ENCODE assay signal across 13 cellular contexts in the genomic region with DNA sequence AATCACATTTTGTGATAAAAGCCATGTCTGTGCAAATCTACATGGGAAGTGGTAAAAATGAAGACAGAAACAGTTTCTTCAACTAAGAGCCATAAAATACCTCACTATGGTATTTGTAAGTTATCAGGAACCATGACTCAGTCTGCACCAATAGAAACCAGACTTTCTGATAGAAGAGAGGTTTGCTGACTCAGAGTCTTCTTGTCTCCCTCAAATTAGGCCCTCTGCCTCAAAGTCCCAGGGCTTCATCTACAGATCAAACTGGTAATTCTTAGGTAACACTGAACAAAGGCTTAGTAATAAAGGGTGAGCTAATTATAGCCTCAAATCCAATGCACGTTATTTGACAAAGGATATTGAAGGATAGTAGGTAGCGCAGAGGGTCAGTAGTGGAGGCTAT. TPM values are rescaled to one million over a fixed set of nuclear protein-coding genes. Genes with fewer than 3 reads are reported as not detected.
DNase-seq lines count a peak whose midpoint lies in the region; ATAC-seq lines count a peak whose summit lies in the region.
"Had no signal": no experiment of that assay in that cellular context is flagged by ENCODE, and none has a peak within 500 bp of the region (broad histone marks: within the 10 kb centered on the region; RNA-seq: fewer than 3 reads in every experiment).

No MANE protein-coding gene starts in this region.

- no peak overlapping the region for H2BK5ac ChIP-seq in mesenchymal stem cell (ENCODE audit: low read depth, low read length, poor library complexity, severe bottlenecking)

- no peak overlapping the region for H2BK15ac ChIP-seq in mesenchymal stem cell (ENCODE audit: low read depth, poor library complexity, severe bottlenecking)

- no peak overlapping the region for H2AFZ ChIP-seq in mesenchymal stem cell (ENCODE audit: low read depth, low read length)

- no peaks in the 10 kb centered on the region for H3K9me3 ChIP-seq in mesenchymal stem cell (ENCODE audit: control insufficient read depth, low read length)

- DNase-seq in EH (ENCODE audit: low read depth) (peak; percentile 79), astrocyte of the hippocampus (ENCODE audit: low read depth, low spot score) (peak; percentile 63), mesenchymal stem cell (peak; percentile 45), retina (no peak), KG1 (lab: John Stamatoyannopoulos, UW) (no peak), NCI-H510A treated with DMSO at 0.1 percent for 48 hours (lab: John Stamatoyannopoulos, UW) (no peak), NCI-H2196 treated with DMSO at 0.1 percent for 48 hours (lab: John Stamatoyannopoulos, UW; ENCODE audit: unreplicated experiment) (no peak)
- DNase-seq: activated effector memory CD4-positive, alpha-beta T cell treated with anti-CD3 and anti-CD28 coated beads, Interleukin-2, amount 50 U/mL, for 16 hours; DMS79; left cardiac atrium; NCI-H510A; stimulated activated naive B cell treated with anti-CD40 and anti-IgM and Interleukin-4, amounts not matched to agents 10 μg/mL and 1 μg/mL and 100 μg/mL, for 72 hours had no signal

- no peak overlapping the region for H4K8ac ChIP-seq in mesenchymal stem cell (ENCODE audit: low read length)

- no peak overlapping the region for H2BK12ac ChIP-seq in mesenchymal stem cell (ENCODE audit: low read length in 2 of 2)

- ATAC-seq in HG02943 (IDR thresholded peaks at IDR 0.05; ENCODE audit: low read depth, unreplicated experiment) = peak; percentile 32

- peaks cover 1% of the 10 kb centered on the region for H3K4me1 ChIP-seq in mesenchymal stem cell (ENCODE audit: control insufficient read depth, insufficient read depth, low read depth, low read length)

- peaks cover 0 to 11% of the 10 kb centered on the region in 2 experiments for H3K27me3 ChIP-seq in mesenchymal stem cell (ENCODE audit: control insufficient read depth in 1 of 2, insufficient read depth in 1 of 2, low read length in 2 of 2)

- no peak overlapping the region for H3K27ac ChIP-seq in mesenchymal stem cell (ENCODE audit: low read length, poor library complexity, severe bottlenecking)

- no peak overlapping the region for H3K18ac ChIP-seq in mesenchymal stem cell (ENCODE audit: low read depth in 1 of 2, low read length in 2 of 2)

- no peaks in the 10 kb centered on the region for H3K79me1 ChIP-seq in mesenchymal stem cell (replicated peaks; ENCODE audit: low read length, poor library complexity, severe bottlenecking)

- H3K14ac ChIP-seq in mesenchymal stem cell (ENCODE audit: low read length in 2 of 2) = no peak overlapping the region

- WGBS in mesenchymal stem cell = 87% methylated on average over 2 of the region's 2 CpGs

- H4K91ac ChIP-seq in mesenchymal stem cell (ENCODE audit: low read length) = no peak overlapping the region

- no peak overlapping the region for H3K4me2 ChIP-seq in mesenchymal stem cell (ENCODE audit: low read length, poor library complexity, severe bottlenecking)

- no peak overlapping the region for H2BK120ac ChIP-seq in mesenchymal stem cell (ENCODE audit: low read depth, low read length)

- no peak overlapping the region for H3K4ac ChIP-seq in mesenchymal stem cell (ENCODE audit: low read depth in 1 of 2, low read length in 2 of 2)

- H2AK5ac ChIP-seq in mesenchymal stem cell (ENCODE audit: low read length, severe bottlenecking) = no peak overlapping the region

- no peak overlapping the region for H3K4me3 ChIP-seq in mesenchymal stem cell (ENCODE audit: insufficient read depth in 1 of 2, low read depth in 1 of 2, low read length in 2 of 2)

- H3K9ac ChIP-seq in mesenchymal stem cell (ENCODE audit: low read length) = peak overlapping the region; percentile 42

- H3K36me3 ChIP-seq in mesenchymal stem cell (ENCODE audit: control insufficient read depth in 1 of 2, insufficient read depth in 2 of 2, low read depth in 1 of 2, low read length in 2 of 2) = no peaks in the 10 kb centered on the region

- no peak overlapping the region for H3K23ac ChIP-seq in mesenchymal stem cell (ENCODE audit: low read length in 2 of 2)

RNA-seq across cellular contexts. Expression of a gene that starts 30.9 kb away (rescaled TPM):
- polyA plus RNA-seq in mesenchymal stem cell (2013, experiment 1 of 2) = 5.5 TPM
- 5.8 TPM for polyA plus RNA-seq in mesenchymal stem cell (2013, experiment 2 of 2)

Comparison
In these comparisons a context has a peak if more than half of its experiments do, and no peak if none do; other contexts are left out.
1. DNase-seq: peak in EH (single experiment), astrocyte of the hippocampus (single experiment) and mesenchymal stem cell (single experiment); none in retina (single experiment), KG1 (single experiment), NCI-H510A treated with DMSO at 0.1 percent for 48 hours (single experiment) and NCI-H2196 treated with DMSO at 0.1 percent for 48 hours (single experiment).